Comparison of ENCODE assay signal across 13 cellular contexts in genomic region chr1:10824821-10825540, GRCh38. TPM values are rescaled to one million over a fixed set of nuclear protein-coding genes. Genes with fewer than 3 reads are reported as not detected.
DNase-seq lines count a peak whose midpoint lies in the region; ATAC-seq, FAIRE-seq and TF ChIP-seq lines count a peak whose summit lies in the region.
"Had no signal": no experiment of that assay in that cellular context is flagged by ENCODE, and none has a peak within 500 bp of the region (broad histone marks: within the 10 kb centered on the region; RNA-seq: fewer than 3 reads in every experiment).

No MANE protein-coding gene starts in this region.

- in situ Hi-C loops in astrocyte of the cerebellum (cut with HindIII; ENCODE audit: low sequenced_read_pairs): loop anchor here (25.0 kb wide), 1 partner anchor 288 kb away; no protein-coding TSS in a partner anchor

- H3K4me1 ChIP-seq in A673 (ENCODE audit: insufficient read depth, low read length, poor library complexity, severe bottlenecking) (no peaks in the 10 kb centered on the region), kidney (ENCODE audit: control insufficient read depth in 1 of 2, insufficient read depth in 1 of 2, low read depth in 1 of 2, low read length in 2 of 2) (no peaks in the 10 kb centered on the region)

- H3K27ac ChIP-seq in A673 (ENCODE audit: low read depth, low read length, poor library complexity, severe bottlenecking): no peak overlapping the region
- no peak overlapping the region for H3K27ac ChIP-seq in kidney (ENCODE audit: low read depth in 2 of 2, low read length in 2 of 2)

- DNase-seq in A673 (ENCODE audit: low spot score) (peak; percentile 27), HK-2 (ENCODE audit: unreplicated experiment) (peak; percentile 48), astrocyte of the cerebellum (ENCODE audit: low read depth) (peak; percentile 6), iris pigment epithelial cell (ENCODE audit: low read depth) (peak; percentile 50), epidermal melanocyte (ENCODE audit: insufficient read length, low spot score) (no peak), natural killer cell (no peak), kidney (no peak), CD1c-positive myeloid dendritic cell (ENCODE audit: extremely low spot score) (no peak)
- DNase-seq: activated gamma-delta T cell treated with Interleukin-2 at 50 U/mL for 16 hours; AML-193; effector memory CD8-positive, alpha-beta T cell; left ventricle myocardium superior; NCI-H1092 treated with DMSO at 0.1 percent for 48 hours had no signal

- BruUV-seq in A673 (replicated peaks; lab: Mats Ljungman, UMichigan): no TSS peak

- no peak for TF ChIP-seq CTCF in A673 (conservative IDR thresholded peaks at IDR 0.05; ENCODE audit: low read depth, low read length)
- TF ChIP-seq CTCF in astrocyte of the cerebellum (IDR thresholded peaks at IDR 0.05; ENCODE audit: low read depth, low read length, missing control alignments): no peak
- TF ChIP-seq CTCF in natural killer cell (IDR thresholded peaks at IDR 0.05): no peak
- TF ChIP-seq CTCF in kidney (IDR thresholded peaks at IDR 0.05; ENCODE audit: borderline replicate concordance, extremely low read depth, insufficient read depth): no peak

- CTCF ChIA-PET in A673 (lab: Charles Lee): no interaction called here

- POLR2A ChIA-PET in A673 (lab: Charles Lee; ENCODE audit: low non-redundant PET): no interaction called here

- H3K4me3 ChIP-seq in A673 (ENCODE audit: low read depth, low read length, poor library complexity, severe bottlenecking) (no peak overlapping the region), astrocyte of the cerebellum (ENCODE audit: low read depth, low read length) (no peak overlapping the region), kidney (ENCODE audit: low read length in 2 of 2) (no peak overlapping the region)

- ATAC-seq in natural killer cell: no peak
- ATAC-seq: effector memory CD8-positive, alpha-beta T cell; left ventricle myocardium superior had no signal

- no peaks in the 10 kb centered on the region for H3K9me3 Mint-ChIP-seq in natural killer cell
- H3K9me3 Mint-ChIP-seq: effector memory CD8-positive, alpha-beta T cell had no signal

- H3K27me3 ChIP-seq in A673 (replicated peaks; ENCODE audit: insufficient read depth, low read depth, low read length, poor library complexity): no peaks in the 10 kb centered on the region

- peaks cover 16% of the 10 kb centered on the region in 2 donors for H3K27me3 Mint-ChIP-seq in natural killer cell (ENCODE audit: low read depth in 2 of 2)

- H3K36me3 ChIP-seq in A673 (ENCODE audit: insufficient read depth, low read length, poor library complexity, severe bottlenecking) (no peaks in the 10 kb centered on the region), kidney (ENCODE audit: control insufficient read depth in 1 of 2, insufficient read depth in 2 of 2, low read length in 2 of 2) (no peaks in the 10 kb centered on the region)

- no peak overlapping the region for H3K27ac Mint-ChIP-seq in natural killer cell
- H3K27ac Mint-ChIP-seq: effector memory CD8-positive, alpha-beta T cell had no signal

- intact Hi-C loops in A673 (cut with micrococcal nuclease; ENCODE audit: unreplicated experiment): no loop called here
- intact Hi-C loops in natural killer cell (cut with micrococcal nuclease): no loop called here
- intact Hi-C loops in kidney (cut with DNase I): no loop called here

- H3K9me3 ChIP-seq in A673 (ENCODE audit: low read depth, low read length, poor library complexity, severe bottlenecking) (no peaks in the 10 kb centered on the region), kidney (ENCODE audit: control insufficient read depth in 1 of 2, low read length in 2 of 2) (no peaks in the 10 kb centered on the region)

- H3K4me1 Mint-ChIP-seq in natural killer cell: no peaks in the 10 kb centered on the region

- H3K9ac ChIP-seq in kidney (ENCODE audit: low read length in 2 of 2): no peak overlapping the region

- FAIRE-seq in kidney (lab: Jason Lieb, UNC): no peak

- no peak overlapping the region for H3K4me3 Mint-ChIP-seq in natural killer cell
- H3K4me3 Mint-ChIP-seq: effector memory CD8-positive, alpha-beta T cell had no signal

- H3K36me3 Mint-ChIP-seq in natural killer cell: no peaks in the 10 kb centered on the region

RNA-seq across cellular contexts. Expression of gene CASZ1, which starts 28.5 kb away (rescaled TPM):
- total RNA-seq in A673 (2021): 1.6 and 1.9 TPM in 2 replicates
- 10 to 100 TPM; 55.9 to 83.0 (median 70.6) TPM for total RNA-seq in natural killer cell
- 33.0 TPM for total RNA-seq in kidney
- 10.1 TPM for polyA plus RNA-seq in kidney (ENCODE audit: insufficient read depth, low read depth, low replicate concordance)

Comparison
In these comparisons a context has a peak if more than half of its experiments do, and no peak if none do; other contexts are left out.
1. DNase-seq: peak in A673 (single experiment), HK-2 (single experiment), astrocyte of the cerebellum (single experiment) and iris pigment epithelial cell (single experiment); none in epidermal melanocyte (single experiment), natural killer cell (single experiment), kidney (single experiment) and CD1c-positive myeloid dendritic cell (single experiment).
2. RNA of gene CASZ1, which starts 28.5 kb away (total RNA-seq): 55.9 to 83.0 TPM in natural killer cell and 33.0 TPM in kidney (single experiment); 1.6 to 1.9 TPM in A673; every median in the first group is over 10 times any median in the second.